In the genomic region with DNA sequence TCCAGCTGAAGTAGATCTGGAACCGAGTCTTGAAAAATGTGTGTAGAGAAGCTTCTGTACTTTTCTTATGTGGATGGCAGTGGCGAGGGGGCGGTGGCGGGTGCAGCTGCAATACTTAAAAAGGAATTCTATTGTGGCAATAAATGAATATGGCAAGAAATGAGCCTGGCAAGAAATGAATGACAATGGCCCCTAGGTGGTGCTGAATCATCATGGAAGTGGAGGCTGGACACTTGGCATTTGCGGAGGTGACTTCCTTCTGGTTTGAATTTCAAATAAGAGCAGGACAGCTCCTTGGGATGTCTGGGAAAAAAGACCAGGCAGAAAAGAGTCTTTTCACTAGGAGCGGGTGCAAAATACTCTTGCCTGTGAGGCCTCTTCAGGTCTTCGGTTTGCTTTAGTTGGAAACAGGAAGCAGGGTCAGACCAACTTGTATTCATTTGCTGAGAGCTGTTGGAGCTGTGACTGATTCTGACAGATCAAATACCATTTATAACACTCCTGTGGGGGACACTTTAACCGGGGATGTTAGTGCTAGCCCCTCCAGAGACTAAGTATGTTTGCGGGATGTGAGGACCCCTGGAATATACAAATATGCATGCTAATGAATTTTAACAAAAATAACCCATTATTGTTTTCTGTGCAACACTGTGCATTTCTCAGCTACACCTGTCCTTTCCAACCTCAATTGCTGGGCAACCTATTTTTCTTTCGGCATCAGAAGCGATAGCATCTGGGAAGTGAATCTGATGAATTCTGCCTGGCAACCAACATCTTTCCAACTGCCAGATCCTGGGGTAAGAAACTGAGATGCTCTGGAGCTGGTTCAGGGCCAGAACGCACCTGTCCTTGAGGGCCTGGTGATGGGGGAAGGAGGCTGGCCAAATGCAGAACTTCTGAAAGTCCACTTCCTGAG, we compare ENCODE assay signal across 8 cellular contexts. TPM values are rescaled to one million over a fixed set of nuclear protein-coding genes. Genes with fewer than 3 reads are reported as not detected.
A peak's percentile ranks its signal among the peaks of the same experiment; 100 is the strongest.
DNase-seq lines count a peak whose midpoint lies in the region; ATAC-seq and TF ChIP-seq lines count a peak whose summit lies in the region.

No MANE protein-coding gene starts in this region.

- intact Hi-C loops in posterior vena cava (cut with DNase I) = loop anchor here in 1 of 2 donors (5.0 to 10.0 kb wide), 2 partner anchors 364 to 677 kb away; partner anchors contain the start of gene KLF7

- H3K27me3 ChIP-seq in RWPE2 (ENCODE audit: insufficient read depth, poor library complexity, severe bottlenecking) (no peaks in the 10 kb centered on the region), cardiac muscle cell (no peaks in the 10 kb centered on the region)

- ATAC-seq in GM21529 (IDR thresholded peaks at IDR 0.05; ENCODE audit: unreplicated experiment) (peak; percentile 76), RWPE2 (ENCODE audit: low read depth) (peak; percentile 77), HG03135 (IDR thresholded peaks at IDR 0.05; ENCODE audit: unreplicated experiment) (no peak)

- TF ChIP-seq CTCF in RWPE2 (IDR thresholded peaks at IDR 0.05; ENCODE audit: poor library complexity, severe bottlenecking) (peak; percentile 87), cardiac muscle cell (IDR thresholded peaks at IDR 0.05; ENCODE audit: low read depth, low read length) (peak; percentile 65)

- H3K36me3 ChIP-seq in RWPE2 (ENCODE audit: low read depth) (no peaks in the 10 kb centered on the region), cardiac muscle cell (no peaks in the 10 kb centered on the region)

- H3K4me1 ChIP-seq in RWPE2 (ENCODE audit: insufficient read depth, poor library complexity, severe bottlenecking) = no peaks in the 10 kb centered on the region
- peaks cover 15% of the 10 kb centered on the region for H3K4me1 ChIP-seq in cardiac muscle cell (ENCODE audit: low read depth)

- DNase-seq in DMS153 (lab: John Stamatoyannopoulos, UW) (peak; percentile 62), LoVo (ENCODE audit: low spot score) (peak; percentile 52), RWPE2 (ENCODE audit: low spot score) (no peak), cardiac muscle cell (ENCODE audit: low read depth in 1 of 2, low spot score in 1 of 2) (peak; percentile 83 to 84), posterior vena cava (ENCODE audit: low spot score) (peak; percentile 84)
- peak; percentile 1 for DNase-seq in activated naive CD8-positive, alpha-beta T cell treated with anti-CD3 and anti-CD28 coated beads, Interleukin-2, amount 50 U/mL, for 16 hours (ENCODE audit: low read depth, low spot score)

- H3K9me3 ChIP-seq in RWPE2 (ENCODE audit: severe bottlenecking) (no peaks in the 10 kb centered on the region), cardiac muscle cell (ENCODE audit: low read depth) (no peaks in the 10 kb centered on the region)

- H3K4me3 ChIP-seq in RWPE2 (ENCODE audit: severe bottlenecking) (no peak overlapping the region), cardiac muscle cell (no peak overlapping the region)

- H3K27ac ChIP-seq in RWPE2 (ENCODE audit: poor library complexity, severe bottlenecking) (no peak overlapping the region), cardiac muscle cell (no peak overlapping the region)

RNA-seq across cellular contexts. Expression of gene FASTKD2, which starts 35.4 kb away (rescaled TPM):
- 16.5 and 22.3 TPM in 2 replicates for total RNA-seq in cardiac muscle cell
- polyA plus RNA-seq in cardiac muscle cell = 24.5 and 40.8 TPM in 2 replicates
- total RNA-seq in posterior vena cava = 10 to 100 TPM; 21.6 to 21.7 TPM

RNA-seq across cellular contexts. Expression of gene MDH1B, which starts 35.6 kb away (rescaled TPM):
- total RNA-seq in cardiac muscle cell (2.9 and 4.7 TPM in 2 replicates), posterior vena cava (1 to 10 TPM in 1 of 2 donors, under 1 TPM in 1; 0.57 to 1.8 TPM)
- 1.4 and 1.8 TPM in 2 replicates for polyA plus RNA-seq in cardiac muscle cell
